In genomic region chrX:129145382-129145781, GRCh38 we compare ENCODE assay signal across 13 cellular contexts.
A peak's percentile ranks its signal among the peaks of the same experiment; 100 is the strongest.
DNase-seq lines count a peak whose midpoint lies in the region; ATAC-seq and TF ChIP-seq lines count a peak whose summit lies in the region.
"Had no signal": no experiment of that assay in that cellular context is flagged by ENCODE, and none has a peak within 500 bp of the region (broad histone marks: within the 10 kb centered on the region; RNA-seq: fewer than 3 reads in every experiment).

No MANE protein-coding gene starts in this region.

- no peaks in the 10 kb centered on the region for H3K27me3 ChIP-seq in Caco-2 (replicated peaks; ENCODE audit: control insufficient read depth, insufficient read depth, low read length)
- no peaks in the 10 kb centered on the region for H3K27me3 ChIP-seq in H7 (ENCODE audit: control insufficient read depth, insufficient read depth, low read length)
- H3K27me3 ChIP-seq: BE2C had no signal

- H3K9me3 ChIP-seq in Caco-2 = no peaks in the 10 kb centered on the region
- H3K9me3 ChIP-seq: BE2C had no signal

- POLR2A ChIA-PET in Caco-2 (lab: Charles Lee) = no interaction called here

- DNase-seq in Caco-2 (no peak), H7 (peak; percentile 2), NCI-H69 (lab: John Stamatoyannopoulos, UW) (peak; percentile 90), progenitor cell of endocrine pancreas (ENCODE audit: low spot score, unreplicated experiment) (no peak), cardiac septum (ENCODE audit: low spot score) (no peak), GOT3 (lab: John Stamatoyannopoulos, UW) (no peak)
- DNase-seq: BE2C; CD4-positive, alpha-beta memory T cell; DND-41; GF-D8 had no signal

- H3K36me3 ChIP-seq in Caco-2 (ENCODE audit: control insufficient read depth, insufficient read depth, low read length) (no peaks in the 10 kb centered on the region), H7 (replicated peaks; ENCODE audit: control insufficient read depth, insufficient read depth, low read length) (no peaks in the 10 kb centered on the region)
- H3K36me3 ChIP-seq: BE2C had no signal

- H3K27ac Mint-ChIP-seq in Caco-2 (ENCODE audit: unreplicated experiment) (peak overlapping the region; percentile 67), progenitor cell of endocrine pancreas (peak overlapping the region; percentile 75)
- H3K27ac Mint-ChIP-seq: CD4-positive, alpha-beta memory T cell; IgD-negative memory B cell had no signal

- intact Hi-C loops in Caco-2 (cut with micrococcal nuclease; ENCODE audit: unreplicated experiment) = no loop called here
- intact Hi-C loops in cardiac septum (cut with DNase I) = no loop called here

- no peak overlapping the region for H3K4me3 Mint-ChIP-seq in Caco-2 (ENCODE audit: unreplicated experiment)
- H3K4me3 Mint-ChIP-seq in progenitor cell of endocrine pancreas (ENCODE audit: low read depth) = no peak overlapping the region
- H3K4me3 Mint-ChIP-seq: CD4-positive, alpha-beta memory T cell; IgD-negative memory B cell had no signal

- H3K4me1 Mint-ChIP-seq in Caco-2 (ENCODE audit: low read depth, unreplicated experiment) = no peaks in the 10 kb centered on the region
- H3K4me1 Mint-ChIP-seq in progenitor cell of endocrine pancreas (ENCODE audit: low read depth) = peaks cover 66% of the 10 kb centered on the region
- H3K4me1 Mint-ChIP-seq: CD4-positive, alpha-beta memory T cell; IgD-negative memory B cell had no signal

- TF ChIP-seq CTCF in Caco-2 (IDR thresholded peaks at IDR 0.05; ENCODE audit: insufficient read depth in 1 of 2, low read depth in 1 of 2, low read length in 1 of 2, severe bottlenecking in 1 of 2, unreplicated experiment in 1 of 2) = no peak
- no peak for TF ChIP-seq CTCF in progenitor cell of endocrine pancreas (IDR thresholded peaks at IDR 0.05; ENCODE audit: unreplicated experiment)

- H3K4me3 ChIP-seq in Caco-2 (ENCODE audit: low read depth, low read length) (no peak overlapping the region), H7 (ENCODE audit: insufficient read depth, low read depth, low read length) (no peak overlapping the region)

- no peaks in the 10 kb centered on the region for H3K9me3 Mint-ChIP-seq in Caco-2 (ENCODE audit: unreplicated experiment)
- peaks cover 6% of the 10 kb centered on the region for H3K9me3 Mint-ChIP-seq in progenitor cell of endocrine pancreas (ENCODE audit: low read depth)
- H3K9me3 Mint-ChIP-seq: CD4-positive, alpha-beta memory T cell; IgD-negative memory B cell had no signal

- CTCF ChIA-PET in Caco-2 (lab: Charles Lee) = no interaction called here

- no TSS peak for BruUV-seq in Caco-2 (replicated peaks; lab: Mats Ljungman, UMichigan)

- H3K27me3 Mint-ChIP-seq in Caco-2 (ENCODE audit: insufficient read depth, unreplicated experiment) = no peaks in the 10 kb centered on the region
- H3K27me3 Mint-ChIP-seq in progenitor cell of endocrine pancreas = no peaks in the 10 kb centered on the region
- H3K27me3 Mint-ChIP-seq: CD4-positive, alpha-beta memory T cell; IgD-negative memory B cell had no signal

- H3K4me1 ChIP-seq in Caco-2 = peaks cover 24% of the 10 kb centered on the region
- H3K4me1 ChIP-seq: BE2C had no signal

- peaks cover 6% of the 10 kb centered on the region for H3K36me3 Mint-ChIP-seq in Caco-2 (ENCODE audit: insufficient read depth, unreplicated experiment)
- peaks cover 1% of the 10 kb centered on the region for H3K36me3 Mint-ChIP-seq in progenitor cell of endocrine pancreas (ENCODE audit: insufficient read depth)
- H3K36me3 Mint-ChIP-seq: CD4-positive, alpha-beta memory T cell; IgD-negative memory B cell had no signal

- no peak for ATAC-seq in HG03354 (IDR thresholded peaks at IDR 0.05; ENCODE audit: poor library complexity, severe bottlenecking, unreplicated experiment)
- ATAC-seq: HCT116 had no signal

Comparison
In these comparisons a context has a peak if more than half of its experiments do, and no peak if none do; other contexts are left out.
1. DNase-seq: peak in H7 (single experiment) and NCI-H69 (single experiment); none in Caco-2 (0 of 2), progenitor cell of endocrine pancreas (single experiment), cardiac septum (single experiment) and GOT3 (single experiment).